In genomic region chr10:31146496-31147219, GRCh38 we compare ENCODE assay signal across 1 cellular context.
TF ChIP-seq lines count a peak whose summit lies in the region.

No MANE protein-coding gene starts in this region.

TF ChIP-seq in liver, 16 proteins besides CTCF, POLR2A, EP300 and RAD21 (continued from another document):
- TF ChIP-seq, protein P1, sequence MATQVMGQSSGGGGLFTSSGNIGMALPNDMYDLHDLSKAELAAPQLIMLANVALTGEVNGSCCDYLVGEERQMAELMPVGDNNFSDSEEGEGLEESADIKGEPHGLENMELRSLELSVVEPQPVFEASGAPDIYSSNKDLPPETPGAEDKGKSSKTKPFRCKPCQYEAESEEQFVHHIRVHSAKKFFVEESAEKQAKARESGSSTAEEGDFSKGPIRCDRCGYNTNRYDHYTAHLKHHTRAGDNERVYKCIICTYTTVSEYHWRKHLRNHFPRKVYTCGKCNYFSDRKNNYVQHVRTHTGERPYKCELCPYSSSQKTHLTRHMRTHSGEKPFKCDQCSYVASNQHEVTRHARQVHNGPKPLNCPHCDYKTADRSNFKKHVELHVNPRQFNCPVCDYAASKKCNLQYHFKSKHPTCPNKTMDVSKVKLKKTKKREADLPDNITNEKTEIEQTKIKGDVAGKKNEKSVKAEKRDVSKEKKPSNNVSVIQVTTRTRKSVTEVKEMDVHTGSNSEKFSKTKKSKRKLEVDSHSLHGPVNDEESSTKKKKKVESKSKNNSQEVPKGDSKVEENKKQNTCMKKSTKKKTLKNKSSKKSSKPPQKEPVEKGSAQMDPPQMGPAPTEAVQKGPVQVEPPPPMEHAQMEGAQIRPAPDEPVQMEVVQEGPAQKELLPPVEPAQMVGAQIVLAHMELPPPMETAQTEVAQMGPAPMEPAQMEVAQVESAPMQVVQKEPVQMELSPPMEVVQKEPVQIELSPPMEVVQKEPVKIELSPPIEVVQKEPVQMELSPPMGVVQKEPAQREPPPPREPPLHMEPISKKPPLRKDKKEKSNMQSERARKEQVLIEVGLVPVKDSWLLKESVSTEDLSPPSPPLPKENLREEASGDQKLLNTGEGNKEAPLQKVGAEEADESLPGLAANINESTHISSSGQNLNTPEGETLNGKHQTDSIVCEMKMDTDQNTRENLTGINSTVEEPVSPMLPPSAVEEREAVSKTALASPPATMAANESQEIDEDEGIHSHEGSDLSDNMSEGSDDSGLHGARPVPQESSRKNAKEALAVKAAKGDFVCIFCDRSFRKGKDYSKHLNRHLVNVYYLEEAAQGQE (IDR thresholded peaks at IDR 0.05) = no peak
- TF ChIP-seq NR2F2 (IDR thresholded peaks at IDR 0.05) = peak; percentile 21
- no peak for TF ChIP-seq HNF4G (IDR thresholded peaks at IDR 0.05)
